12 cellular contexts compared by ENCODE assay signal in genomic region chr1:211843018-211843417, GRCh38. TPM values are rescaled to one million over a fixed set of nuclear protein-coding genes. Genes with fewer than 3 reads are reported as not detected.
DNase-seq lines count a peak whose midpoint lies in the region; ATAC-seq lines count a peak whose summit lies in the region.
"Had no signal": no experiment of that assay in that cellular context is flagged by ENCODE, and none has a peak within 500 bp of the region (broad histone marks: within the 10 kb centered on the region; RNA-seq: fewer than 3 reads in every experiment).

No MANE protein-coding gene starts in this region.

- ATAC-seq in effector memory CD8-positive, alpha-beta T cell (replicated peaks) = peak; percentile 43
- no peak for ATAC-seq in HG02970 (IDR thresholded peaks at IDR 0.05; ENCODE audit: low FRiP score, unreplicated experiment)
- ATAC-seq: sciatic nerve had no signal

- POLR2A ChIA-PET in activated CD4-positive, alpha-beta memory T cell treated with anti-CD3 and anti-CD28 coated beads, Interleukin-2, amount 10 ng/mL, durations not matched to agents 7 days and 5 days (lab: Charles Lee) = interaction anchor here (0.7 to 1.3 kb wide), 3 partner anchors 10 to 34 kb away, joined by 3 to 13 read pairs (median 4); no protein-coding TSS in a partner anchor
- POLR2A ChIA-PET in activated CD4-positive, alpha-beta memory T cell treated with anti-CD3 and anti-CD28 coated beads for 36 hours (lab: Charles Lee) = interaction anchor here (0.5 kb wide), 1 partner anchor 17 kb away, joined by 3 read pairs; no protein-coding TSS in a partner anchor

- H3K36me3 Mint-ChIP-seq in activated CD4-positive, alpha-beta memory T cell treated with anti-CD3 and anti-CD28 coated beads, Interleukin-2, amount 10 ng/mL, durations not matched to agents 7 days and 5 days (ENCODE audit: low read depth) = peaks cover 12% of the 10 kb centered on the region
- H3K36me3 Mint-ChIP-seq in activated CD4-positive, alpha-beta memory T cell treated with anti-CD3 and anti-CD28 coated beads for 36 hours = no peaks in the 10 kb centered on the region
- H3K36me3 Mint-ChIP-seq in effector memory CD8-positive, alpha-beta T cell (ENCODE audit: insufficient read depth) = no peaks in the 10 kb centered on the region
- H3K36me3 Mint-ChIP-seq: brain had no signal

- intact Hi-C loops in activated CD4-positive, alpha-beta memory T cell treated with anti-CD3 and anti-CD28 coated beads for 36 hours (cut with micrococcal nuclease) = no loop called here

- H3K9me3 Mint-ChIP-seq in activated CD4-positive, alpha-beta memory T cell treated with anti-CD3 and anti-CD28 coated beads, Interleukin-2, amount 10 ng/mL, durations not matched to agents 7 days and 5 days = peaks cover 6% of the 10 kb centered on the region
- peaks cover under 1% of the 10 kb centered on the region for H3K9me3 Mint-ChIP-seq in activated CD4-positive, alpha-beta memory T cell treated with anti-CD3 and anti-CD28 coated beads for 36 hours
- peaks cover 0 to 2% of the 10 kb centered on the region in 2 donors for H3K9me3 Mint-ChIP-seq in effector memory CD8-positive, alpha-beta T cell

- no peak for DNase-seq in activated CD4-positive, alpha-beta memory T cell treated with anti-CD3 and anti-CD28 coated beads, Interleukin-2, amount 10 ng/mL, durations not matched to agents 7 days and 5 days
- no peak for DNase-seq in activated CD4-positive, alpha-beta memory T cell treated with anti-CD3 and anti-CD28 coated beads for 36 hours
- peak; percentile 15 for DNase-seq in NCI-H69 (lab: John Stamatoyannopoulos, UW)
- DNase-seq in effector memory CD8-positive, alpha-beta T cell = no peak
- DNase-seq in renal cortical epithelial cell (ENCODE audit: low read depth) = peak; percentile 30
- DNase-seq in effector CD8-positive, alpha-beta T cell (lab: John Stamatoyannopoulos, UW) = no peak
- DNase-seq in activated effector memory CD4-positive, alpha-beta T cell treated with Interleukin-2 at 50 U/mL for 16 hours = no peak
- DNase-seq: MG63, thyroid gland had no signal

- H3K27ac Mint-ChIP-seq in activated CD4-positive, alpha-beta memory T cell treated with anti-CD3 and anti-CD28 coated beads, Interleukin-2, amount 10 ng/mL, durations not matched to agents 7 days and 5 days = peak overlapping the region; percentile 36
- no peak overlapping the region for H3K27ac Mint-ChIP-seq in activated CD4-positive, alpha-beta memory T cell treated with anti-CD3 and anti-CD28 coated beads for 36 hours
- peak overlapping the region; percentile 62 to 84 for H3K27ac Mint-ChIP-seq in effector memory CD8-positive, alpha-beta T cell
- H3K27ac Mint-ChIP-seq: brain had no signal

- H3K27me3 Mint-ChIP-seq in activated CD4-positive, alpha-beta memory T cell treated with anti-CD3 and anti-CD28 coated beads, Interleukin-2, amount 10 ng/mL, durations not matched to agents 7 days and 5 days = peaks cover 10% of the 10 kb centered on the region
- H3K27me3 Mint-ChIP-seq in activated CD4-positive, alpha-beta memory T cell treated with anti-CD3 and anti-CD28 coated beads for 36 hours = no peaks in the 10 kb centered on the region
- no peaks in the 10 kb centered on the region for H3K27me3 Mint-ChIP-seq in effector memory CD8-positive, alpha-beta T cell

- CTCF ChIA-PET in activated CD4-positive, alpha-beta memory T cell treated with anti-CD3 and anti-CD28 coated beads, Interleukin-2, amount 10 ng/mL, durations not matched to agents 7 days and 5 days (lab: Charles Lee) = interaction anchor here (0.9 to 1.5 kb wide), 3 partner anchors 9 to 162 kb away, joined by 3 read pairs; no protein-coding TSS in a partner anchor
- CTCF ChIA-PET in activated CD4-positive, alpha-beta memory T cell treated with anti-CD3 and anti-CD28 coated beads for 36 hours (lab: Charles Lee) = interaction anchor here (0.5 kb wide), 1 partner anchor 17 kb away, joined by 3 read pairs; no protein-coding TSS in a partner anchor

- H3K4me3 Mint-ChIP-seq in activated CD4-positive, alpha-beta memory T cell treated with anti-CD3 and anti-CD28 coated beads, Interleukin-2, amount 10 ng/mL, durations not matched to agents 7 days and 5 days = no peak overlapping the region
- no peak overlapping the region for H3K4me3 Mint-ChIP-seq in activated CD4-positive, alpha-beta memory T cell treated with anti-CD3 and anti-CD28 coated beads for 36 hours
- H3K4me3 Mint-ChIP-seq in effector memory CD8-positive, alpha-beta T cell = peak overlapping the region; percentile 54 to 58
- H3K4me3 Mint-ChIP-seq: brain had no signal

- peaks cover 18% of the 10 kb centered on the region for H3K4me1 Mint-ChIP-seq in activated CD4-positive, alpha-beta memory T cell treated with anti-CD3 and anti-CD28 coated beads, Interleukin-2, amount 10 ng/mL, durations not matched to agents 7 days and 5 days
- H3K4me1 Mint-ChIP-seq in activated CD4-positive, alpha-beta memory T cell treated with anti-CD3 and anti-CD28 coated beads for 36 hours (ENCODE audit: low read depth) = peaks cover 38% of the 10 kb centered on the region
- peaks cover 11 to 15% of the 10 kb centered on the region in 2 donors for H3K4me1 Mint-ChIP-seq in effector memory CD8-positive, alpha-beta T cell (ENCODE audit: low read depth in 2 of 2)
- H3K4me1 Mint-ChIP-seq: brain had no signal

RNA-seq across cellular contexts. Expression of gene LPGAT1, which starts 12.5 kb away (rescaled TPM):
- total RNA-seq in activated CD4-positive, alpha-beta memory T cell treated with anti-CD3 and anti-CD28 coated beads, Interleukin-2, amount 10 ng/mL, durations not matched to agents 7 days and 5 days = 10 to 100 TPM; 52.6 to 55.2 TPM
- total RNA-seq in activated CD4-positive, alpha-beta memory T cell treated with anti-CD3 and anti-CD28 coated beads for 36 hours = 10 to 100 TPM; 31.8 to 34.7 TPM
- 55.4 and 79.2 TPM in 2 replicates for total RNA-seq in renal cortical epithelial cell

Comparison
In these comparisons a context has a peak if more than half of its experiments do, and no peak if none do; other contexts are left out.
1. DNase-seq: peak in NCI-H69 (single experiment) and renal cortical epithelial cell (single experiment); none in activated CD4-positive, alpha-beta memory T cell treated with anti-CD3 and anti-CD28 coated beads, Interleukin-2, amount 10 ng/mL, durations not matched to agents 7 days and 5 days (single experiment), activated CD4-positive, alpha-beta memory T cell treated with anti-CD3 and anti-CD28 coated beads for 36 hours (single experiment), effector memory CD8-positive, alpha-beta T cell (0 of 3), effector CD8-positive, alpha-beta T cell (single experiment) and activated effector memory CD4-positive, alpha-beta T cell treated with Interleukin-2 at 50 U/mL for 16 hours (single experiment).
2. H3K4me3 Mint-ChIP-seq: peak in effector memory CD8-positive, alpha-beta T cell (2 of 2); none in activated CD4-positive, alpha-beta memory T cell treated with anti-CD3 and anti-CD28 coated beads, Interleukin-2, amount 10 ng/mL, durations not matched to agents 7 days and 5 days (single experiment) and activated CD4-positive, alpha-beta memory T cell treated with anti-CD3 and anti-CD28 coated beads for 36 hours (single experiment).